18 cellular contexts compared by ENCODE assay signal in genomic region chr7:64628192-64628591, GRCh38.
"Had no signal": no experiment of that assay in that cellular context is flagged by ENCODE, and none has a peak within 500 bp of the region (broad histone marks: within the 10 kb centered on the region; RNA-seq: fewer than 3 reads in every experiment).

No MANE protein-coding gene starts in this region.

- ATAC-seq: activated CD8-positive, alpha-beta T cell treated with anti-CD3 and anti-CD28 coated beads for 36 hours; left colon had no signal

- H3K4me3 ChIP-seq: esophagus muscularis mucosa, transverse colon had no signal

- H3K36me3 ChIP-seq: brain microvascular endothelial cell, esophagus muscularis mucosa, transverse colon had no signal

- FAIRE-seq: endometrium had no signal

- H3K9me3 ChIP-seq: esophagus muscularis mucosa, transverse colon had no signal

- H3K4me1 ChIP-seq: esophagus muscularis mucosa, transverse colon had no signal

- H3K27ac ChIP-seq: brain microvascular endothelial cell, esophagus muscularis mucosa, transverse colon had no signal

- DNase-seq: activated CD4-positive, alpha-beta T cell treated with anti-CD3 and anti-CD28 coated beads, Interleukin-2, amount 10 ng/mL, durations not matched to agents 24 days and 14 days; activated CD8-positive, alpha-beta T cell treated with anti-CD3 and anti-CD28 coated beads for 36 hours; activated naive CD4-positive, alpha-beta T cell treated with anti-CD3 and anti-CD28 coated beads, Interleukin-2, amount 10 ng/mL, durations not matched to agents 7 days and 5 days; activated T-cell treated with anti-CD3 and anti-CD28 coated beads, Interleukin-2, amount 50 U/mL, for 1 hour; aorta; brain microvascular endothelial cell; cortex of kidney; hippocampal formation; islet precursor cell; left colon; midbrain; nephron progenitor cell; occipital lobe; posterior cingulate gyrus; retina; transverse colon had no signal

- H3K27me3 ChIP-seq: brain microvascular endothelial cell, transverse colon had no signal
